In genomic region chr19:15047680-15048079, GRCh38 we compare ENCODE assay signal across 32 cellular contexts. TPM values are rescaled to one million over a fixed set of nuclear protein-coding genes. Genes with fewer than 3 reads are reported as not detected.
"Had no signal": no experiment of that assay in that cellular context is flagged by ENCODE, and none has a peak within 500 bp of the region (broad histone marks: within the 10 kb centered on the region; RNA-seq: fewer than 3 reads in every experiment).

No MANE protein-coding gene starts in this region.

- H3K4me1 Mint-ChIP-seq: stimulated activated effector memory CD8-positive, alpha-beta T cell treated with anti-CD3 and anti-CD28 coated beads, Interleukin-12 subunit alpha, Interleukin-12 subunit beta, amount 100 ng/mL, for 72 hours; stimulated activated memory B cell treated with anti-CD40 and anti-IgM and Interleukin-4, amounts not matched to agents 10 μg/mL and 1 μg/mL and 100 μg/mL, for 72 hours; stimulated activated naive B cell treated with anti-CD40 and anti-IgM and Interleukin-4, amounts not matched to agents 10 μg/mL and 1 μg/mL and 100 μg/mL, for 72 hours; stimulated activated naive CD8-positive, alpha-beta T cell treated with anti-CD3 and anti-CD28 coated beads, Interleukin-15, amount 100 ng/mL, for 72 hours had no signal

- H3K4me1 ChIP-seq: stomach, testis, thyroid gland, tibial artery, tibial nerve, transverse colon, upper lobe of left lung, upper lobe of right lung, uterus, vagina had no signal

- H3K27me3 ChIP-seq: suprapubic skin, testis, thyroid gland, tibial nerve, upper lobe of left lung, uterus, vagina had no signal

- H3K9me3 ChIP-seq: stomach, suprapubic skin, testis, thoracic aorta, thyroid gland, tibial artery, transverse colon, upper lobe of left lung, upper lobe of right lung, uterus, vagina had no signal

- DNase-seq: stimulated activated CD4-positive, alpha-beta T cell treated with anti-CD3 and anti-CD28 coated beads, Interleukin-2, amount 100 ng/mL, for 48 hours; stimulated activated CD4-positive, alpha-beta T cell treated with anti-CD3 and anti-CD28 coated beads, Interleukin-4, amount 100 ng/mL, for 1 hour; stimulated activated CD4-positive, alpha-beta T cell treated with anti-CD3 and anti-CD28 coated beads, Interleukin-4, amount 100 ng/mL, for 24 hours; stimulated activated CD4-positive, alpha-beta T cell treated with anti-CD3 and anti-CD28 coated beads, Interleukin-4, amount 100 ng/mL, for 4 hours; stimulated activated CD8-positive, alpha-beta memory T cell treated with anti-CD3 and anti-CD28 coated beads, Interleukin-4, amount 100 ng/mL, for 48 hours; stimulated activated naive B cell treated with anti-CD40 and anti-IgM and Interleukin-4, amounts not matched to agents 10 μg/mL and 1 μg/mL and 100 μg/mL, for 72 hours; stimulated activated naive CD4-positive, alpha-beta T cell; stimulated activated naive CD4-positive, alpha-beta T cell treated with Interleukin-2 at 50 U/mL for 16 hours; stimulated activated naive CD8-positive, alpha-beta T cell treated with anti-CD3 and anti-CD28 coated beads, Interleukin-15, amount 100 ng/mL, for 72 hours; stimulated activated naive CD8-positive, alpha-beta T cell treated with anti-CD3 and anti-CD28 coated beads, Interleukin-15, Interleukin-2, amounts not matched to agents 100 U/mL and 50 U/mL, for 24 hours; stomach; substantia nigra; testis; thyroid gland; tibial artery; transverse colon; upper lobe of left lung; upper lobe of right lung; uterus had no signal

- FAIRE-seq: urothelium cell line had no signal

- H3K4me3 Mint-ChIP-seq: stimulated activated effector memory CD8-positive, alpha-beta T cell treated with anti-CD3 and anti-CD28 coated beads, Interleukin-12 subunit alpha, Interleukin-12 subunit beta, amount 100 ng/mL, for 72 hours; stimulated activated memory B cell treated with anti-CD40 and anti-IgM and Interleukin-4, amounts not matched to agents 10 μg/mL and 1 μg/mL and 100 μg/mL, for 72 hours; stimulated activated naive B cell treated with anti-CD40 and anti-IgM and Interleukin-4, amounts not matched to agents 10 μg/mL and 1 μg/mL and 100 μg/mL, for 72 hours; stimulated activated naive CD8-positive, alpha-beta T cell treated with anti-CD3 and anti-CD28 coated beads, Interleukin-15, amount 100 ng/mL, for 72 hours; stimulated activated naive CD8-positive, alpha-beta T cell treated with anti-CD3 and anti-CD28 coated beads, Interleukin-15, Interleukin-2, amounts not matched to agents 100 ng/mL and 50 ng/mL, for 24 hours; type B pancreatic cell had no signal

- H3K36me3 Mint-ChIP-seq: stimulated activated effector memory CD8-positive, alpha-beta T cell treated with anti-CD3 and anti-CD28 coated beads, Interleukin-12 subunit alpha, Interleukin-12 subunit beta, amount 100 ng/mL, for 72 hours; stimulated activated memory B cell treated with anti-CD40 and anti-IgM and Interleukin-4, amounts not matched to agents 10 μg/mL and 1 μg/mL and 100 μg/mL, for 72 hours; stimulated activated naive B cell treated with anti-CD40 and anti-IgM and Interleukin-4, amounts not matched to agents 10 μg/mL and 1 μg/mL and 100 μg/mL, for 72 hours; type B pancreatic cell had no signal

- H3K9me3 Mint-ChIP-seq: stimulated activated effector memory CD8-positive, alpha-beta T cell treated with anti-CD3 and anti-CD28 coated beads, Interleukin-12 subunit alpha, Interleukin-12 subunit beta, amount 100 ng/mL, for 72 hours; stimulated activated naive CD8-positive, alpha-beta T cell treated with anti-CD3 and anti-CD28 coated beads, Interleukin-15, amount 100 ng/mL, for 72 hours; stimulated activated naive CD8-positive, alpha-beta T cell treated with anti-CD3 and anti-CD28 coated beads, Interleukin-15, Interleukin-2, amounts not matched to agents 100 ng/mL and 50 ng/mL, for 24 hours; type B pancreatic cell had no signal

- H3K36me3 ChIP-seq: stomach, suprapubic skin, thoracic aorta, thyroid gland, tibial artery, tibial nerve, transverse colon, upper lobe of left lung, upper lobe of right lung, uterus, vagina had no signal

- H3K27ac Mint-ChIP-seq: stimulated activated effector memory CD8-positive, alpha-beta T cell treated with anti-CD3 and anti-CD28 coated beads, Interleukin-12 subunit alpha, Interleukin-12 subunit beta, amount 100 ng/mL, for 72 hours; stimulated activated memory B cell treated with anti-CD40 and anti-IgM and Interleukin-4, amounts not matched to agents 10 μg/mL and 1 μg/mL and 100 μg/mL, for 72 hours; stimulated activated naive B cell treated with anti-CD40 and anti-IgM and Interleukin-4, amounts not matched to agents 10 μg/mL and 1 μg/mL and 100 μg/mL, for 72 hours; stimulated activated naive CD8-positive, alpha-beta T cell treated with anti-CD3 and anti-CD28 coated beads, Interleukin-15, amount 100 ng/mL, for 72 hours; stimulated activated naive CD8-positive, alpha-beta T cell treated with anti-CD3 and anti-CD28 coated beads, Interleukin-15, Interleukin-2, amounts not matched to agents 100 ng/mL and 50 ng/mL, for 24 hours; type B pancreatic cell had no signal

- ATAC-seq: stimulated activated effector memory CD8-positive, alpha-beta T cell treated with anti-CD3 and anti-CD28 coated beads, Interleukin-12 subunit alpha, Interleukin-12 subunit beta, amount 100 ng/mL, for 72 hours; stimulated activated memory B cell treated with anti-CD40 and anti-IgM and Interleukin-4, amounts not matched to agents 10 μg/mL and 1 μg/mL and 100 μg/mL, for 72 hours; stimulated activated naive B cell treated with anti-CD40 and anti-IgM and Interleukin-4, amounts not matched to agents 10 μg/mL and 1 μg/mL and 100 μg/mL, for 72 hours; stimulated activated naive CD8-positive, alpha-beta T cell treated with anti-CD3 and anti-CD28 coated beads, Interleukin-15, amount 100 ng/mL, for 72 hours; stimulated activated naive CD8-positive, alpha-beta T cell treated with anti-CD3 and anti-CD28 coated beads, Interleukin-15, Interleukin-2, amounts not matched to agents 100 U/mL and 50 U/mL, for 24 hours; upper lobe of right lung had no signal

- H3K4me3 ChIP-seq: stomach, suprapubic skin, testis, thoracic aorta, thyroid gland, tibial artery, tibial nerve, transverse colon, upper lobe of left lung, upper lobe of right lung, uterus, vagina had no signal

- H3K27ac ChIP-seq: stomach, suprapubic skin, testis, thoracic aorta, thyroid gland, tibial artery, tibial nerve, transverse colon, upper lobe of left lung, upper lobe of right lung, uterus, vagina had no signal

RNA-seq across cellular contexts. Expression of gene CASP14, which starts 1.6 kb away (rescaled TPM):
- total RNA-seq: stomach, subcutaneous adipose tissue, temporal lobe, thyroid gland, tibial nerve, transverse colon, upper lobe of left lung, upper lobe of right lung, urinary bladder, uterus had no signal
- polyA plus RNA-seq: stomach, urinary bladder had no signal

RNA-seq across cellular contexts. Expression of gene OR1I1, which starts 34.3 kb away (rescaled TPM):
- total RNA-seq: stomach, subcutaneous adipose tissue, suprapubic skin, temporal lobe, testis, thoracic aorta, thyroid gland, tibial nerve, transverse colon, upper lobe of left lung, upper lobe of right lung, ureter, urinary bladder, uterus, vagina had no signal
- polyA plus RNA-seq: stomach, urinary bladder had no signal
